ENCODE assay signal across 1 cellular context in the genomic region with DNA sequence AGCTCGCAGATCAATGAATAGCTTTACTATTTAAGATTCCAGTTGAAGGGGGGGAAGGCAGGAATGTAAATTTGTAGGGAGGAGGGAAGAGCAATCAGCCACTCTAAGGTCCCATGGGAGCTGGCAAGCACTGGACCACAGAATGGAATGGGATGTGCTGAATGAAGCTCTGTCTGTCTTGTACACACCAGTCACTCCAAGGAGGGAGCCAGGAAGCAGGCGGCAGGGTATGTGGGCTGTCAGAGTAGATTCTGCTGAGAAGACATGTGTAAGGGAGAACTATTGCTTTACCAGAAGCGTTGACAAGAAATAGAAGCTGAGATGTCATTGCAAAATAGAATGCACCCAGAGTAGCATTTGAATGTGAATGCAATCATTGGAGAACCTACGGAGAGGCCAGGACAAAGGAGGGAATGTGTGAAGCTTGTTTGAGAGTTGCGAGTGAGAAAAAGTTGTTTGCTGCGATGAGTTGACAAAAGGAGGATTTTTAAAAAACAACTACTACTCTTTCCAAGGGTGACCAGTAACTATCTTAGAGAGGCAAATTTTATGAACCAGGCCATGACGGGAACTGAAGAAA.
TF ChIP-seq lines count a peak whose summit lies in the region.

No MANE protein-coding gene starts in this region.

TF ChIP-seq in GM23338, 12 proteins besides CTCF, POLR2A, EP300 and RAD21:
- TF ChIP-seq ZNF462 (CRISPR knock-in tag; IDR thresholded peaks at IDR 0.05) (no peak), REST (IDR thresholded peaks at IDR 0.05; ENCODE audit: unreplicated experiment) (no peak), JUNB (IDR thresholded peaks at IDR 0.05; ENCODE audit: unreplicated experiment) (no peak), ETS1 (IDR thresholded peaks at IDR 0.05) (no peak), POLR2AphosphoS5 (IDR thresholded peaks at IDR 0.05; ENCODE audit: low read depth) (no peak), EZH2phosphoT487 (IDR thresholded peaks at IDR 0.05; ENCODE audit: unreplicated experiment) (no peak)
